ENCODE assay signal across 19 cellular contexts in the genomic region with DNA sequence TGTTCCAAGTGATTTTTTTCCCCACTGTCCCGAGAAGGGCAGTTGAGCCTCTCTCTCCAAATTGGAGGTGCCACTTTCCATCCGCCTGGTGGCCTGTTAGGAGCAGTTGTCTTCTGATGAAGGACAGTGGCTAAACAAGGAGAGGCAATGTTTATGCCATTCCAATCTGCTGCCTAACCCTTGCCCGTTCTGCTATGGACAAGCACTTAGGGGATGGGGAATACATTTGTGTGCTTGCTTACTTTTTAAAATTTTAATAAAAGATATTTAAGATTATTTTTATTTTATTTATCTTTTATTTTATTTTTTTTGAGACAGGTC.
"Had no signal": no experiment of that assay in that cellular context is flagged by ENCODE, and none has a peak within 500 bp of the region (broad histone marks: within the 10 kb centered on the region; RNA-seq: fewer than 3 reads in every experiment).

No MANE protein-coding gene starts in this region.

- ATAC-seq: effector memory CD8-positive, alpha-beta T cell; gastroesophageal sphincter; natural killer cell; pancreas; right lobe of liver; stimulated activated effector memory CD8-positive, alpha-beta T cell treated with anti-CD3 and anti-CD28 coated beads, Interleukin-12 subunit alpha, Interleukin-12 subunit beta, amount 100 ng/mL, for 72 hours; stimulated activated naive CD8-positive, alpha-beta T cell treated with anti-CD3 and anti-CD28 coated beads, Interleukin-15, amount 100 ng/mL, for 72 hours had no signal

- H3K27me3 ChIP-seq: cardiac muscle cell, esophagus squamous epithelium, gastroesophageal sphincter, pancreas, right lobe of liver, suprapubic skin, tibial nerve had no signal

- H3K9me3 ChIP-seq: pancreas, right lobe of liver, suprapubic skin, tibial nerve had no signal

- H3K4me3 ChIP-seq: cardiac muscle cell, esophagus squamous epithelium, gastroesophageal sphincter, pancreas, right lobe of liver, skin epidermis, suprapubic skin, tibial nerve had no signal

- H3K36me3 ChIP-seq: cardiac muscle cell, esophagus squamous epithelium, suprapubic skin had no signal

- H3K27ac ChIP-seq: cardiac muscle cell, esophagus squamous epithelium, gastroesophageal sphincter, pancreas, right lobe of liver, skin epidermis, suprapubic skin, tibial nerve had no signal

- DNase-seq: activated CD4-positive, alpha-beta T cell treated with anti-CD3 and anti-CD28 coated beads, Interleukin-2, amount 50 U/mL, for 4 hours; activated naive CD4-positive, alpha-beta T cell treated with anti-CD3 and anti-CD28 coated beads, Interleukin-2, amount 10 ng/mL, durations not matched to agents 7 days and 5 days; activated T-cell treated with anti-CD3 and anti-CD28 coated beads, Interleukin-2, amount 50 U/mL, for 48 hours; amygdala; dermis blood vessel endothelial cell; effector memory CD8-positive, alpha-beta T cell; esophagus squamous epithelium; natural killer cell; pancreas; stimulated activated CD4-positive, alpha-beta T cell treated with anti-CD3 and anti-CD28 coated beads, Interleukin-2, amount 100 ng/mL, for 24 hours; stimulated activated naive CD8-positive, alpha-beta T cell treated with anti-CD3 and anti-CD28 coated beads, Interleukin-15, amount 100 ng/mL, for 72 hours; T-helper 1 cell had no signal

- H3K4me1 ChIP-seq: suprapubic skin, tibial nerve had no signal
